ENCODE assay signal across 26 cellular contexts in genomic region chr20:33482581-33482980, GRCh38.
DNase-seq lines count a peak whose midpoint lies in the region; ATAC-seq and TF ChIP-seq lines count a peak whose summit lies in the region.
"Had no signal": no experiment of that assay in that cellular context is flagged by ENCODE, and none has a peak within 500 bp of the region (broad histone marks: within the 10 kb centered on the region; RNA-seq: fewer than 3 reads in every experiment).

No MANE protein-coding gene starts in this region.

- ATAC-seq in GM18858 (IDR thresholded peaks at IDR 0.05; ENCODE audit: unreplicated experiment): no peak
- ATAC-seq: activated CD4-positive, alpha-beta T cell treated with anti-CD3 and anti-CD28 coated beads for 36 hours; body of pancreas; effector memory CD8-positive, alpha-beta T cell; esophagus mucosa; foreskin keratinocyte; heart right ventricle; natural killer cell; stimulated activated effector memory CD8-positive, alpha-beta T cell treated with anti-CD3 and anti-CD28 coated beads, Interleukin-12 subunit alpha, Interleukin-12 subunit beta, amount 100 ng/mL, for 72 hours had no signal

- no peak overlapping the region for H3K4me3 ChIP-seq in WERI-Rb-1 (ENCODE audit: low read depth, low read length)
- H3K4me3 ChIP-seq in parathyroid adenoma (ENCODE audit: low read depth, low read length): no peak overlapping the region
- H3K4me3 ChIP-seq: body of pancreas, heart right ventricle had no signal

- H3K36me3 ChIP-seq in WERI-Rb-1 (no peaks in the 10 kb centered on the region), parathyroid adenoma (ENCODE audit: control insufficient read depth, insufficient read depth, low read length) (no peaks in the 10 kb centered on the region)
- H3K36me3 ChIP-seq: heart right ventricle had no signal

- TF ChIP-seq CTCF in WERI-Rb-1 (IDR thresholded peaks at IDR 0.05; ENCODE audit: low read depth, low read length): no peak
- no peak for TF ChIP-seq CTCF in parathyroid adenoma (IDR thresholded peaks at IDR 0.05)

- DNase-seq in NCI-H1417 (lab: John Stamatoyannopoulos, UW) (peak in 2 of 3 experiments; percentile 19 to 26), NCI-H1417 treated with DMSO at 0.1 percent for 48 hours (lab: John Stamatoyannopoulos, UW) (no peak), NCI-H2171 (lab: John Stamatoyannopoulos, UW) (peak; percentile 50), WERI-Rb-1 (peak; percentile 61), SHP77 (lab: John Stamatoyannopoulos, UW) (no peak)
- DNase-seq in effector CD4-positive, alpha-beta T cell: no peak
- DNase-seq: activated CD4-positive, alpha-beta T cell treated with anti-CD3 and anti-CD28 coated beads for 36 hours; activated CD8-positive, alpha-beta memory T cell treated with anti-CD3 and anti-CD28 coated beads for 24 hours; activated T-cell treated with anti-CD3 and anti-CD28 coated beads, Interleukin-2, amount 50 U/mL, for 24 hours; AML-193; body of pancreas; Caco-2; effector memory CD8-positive, alpha-beta T cell; foreskin keratinocyte; H9; heart right ventricle; mesenchymal stem cell; natural killer cell; NCI-H1436 treated with DMSO at 0.1 percent for 48 hours; NCI-H2227 treated with DMSO at 0.1 percent for 48 hours; retina; stimulated activated CD4-positive, alpha-beta T cell treated with anti-CD3 and anti-CD28 coated beads, Interleukin-2, amount 100 ng/mL, for 48 hours had no signal

- H3K27me3 ChIP-seq in WERI-Rb-1 (ENCODE audit: insufficient read depth, low read depth, severe bottlenecking) (no peaks in the 10 kb centered on the region), parathyroid adenoma (ENCODE audit: control insufficient read depth, insufficient read depth, low read length) (no peaks in the 10 kb centered on the region)
- H3K27me3 ChIP-seq: body of pancreas, foreskin keratinocyte, heart right ventricle had no signal

- H3K9ac ChIP-seq in parathyroid adenoma: no peak overlapping the region

- peak overlapping the region; percentile 53 for H3K27ac ChIP-seq in WERI-Rb-1
- H3K27ac ChIP-seq in parathyroid adenoma: no peak overlapping the region
- H3K27ac ChIP-seq: body of pancreas, foreskin keratinocyte, heart right ventricle had no signal

- H3K4me2 ChIP-seq in parathyroid adenoma (ENCODE audit: low read length): no peak overlapping the region

- H2AFZ ChIP-seq in parathyroid adenoma: peak overlapping the region; percentile 15

- H3K79me2 ChIP-seq in parathyroid adenoma: no peaks in the 10 kb centered on the region

- no peaks in the 10 kb centered on the region for H3K4me1 ChIP-seq in parathyroid adenoma
- H3K4me1 ChIP-seq: body of pancreas, Caco-2, foreskin keratinocyte, heart right ventricle had no signal

- H3K9me3 ChIP-seq in WERI-Rb-1 (ENCODE audit: severe bottlenecking) (no peaks in the 10 kb centered on the region), parathyroid adenoma (ENCODE audit: control insufficient read depth, low read length) (no peaks in the 10 kb centered on the region)
- H3K9me3 ChIP-seq: body of pancreas, Caco-2, heart right ventricle had no signal

Comparison
In these comparisons a context has a peak if more than half of its experiments do, and no peak if none do; other contexts are left out.
1. DNase-seq: peak in NCI-H1417 (2 of 3), NCI-H2171 (single experiment) and WERI-Rb-1 (single experiment); none in NCI-H1417 treated with DMSO at 0.1 percent for 48 hours (single experiment), SHP77 (0 of 2) and effector CD4-positive, alpha-beta T cell (single experiment).